Comparison of ENCODE assay signal across 18 cellular contexts in the genomic region with DNA sequence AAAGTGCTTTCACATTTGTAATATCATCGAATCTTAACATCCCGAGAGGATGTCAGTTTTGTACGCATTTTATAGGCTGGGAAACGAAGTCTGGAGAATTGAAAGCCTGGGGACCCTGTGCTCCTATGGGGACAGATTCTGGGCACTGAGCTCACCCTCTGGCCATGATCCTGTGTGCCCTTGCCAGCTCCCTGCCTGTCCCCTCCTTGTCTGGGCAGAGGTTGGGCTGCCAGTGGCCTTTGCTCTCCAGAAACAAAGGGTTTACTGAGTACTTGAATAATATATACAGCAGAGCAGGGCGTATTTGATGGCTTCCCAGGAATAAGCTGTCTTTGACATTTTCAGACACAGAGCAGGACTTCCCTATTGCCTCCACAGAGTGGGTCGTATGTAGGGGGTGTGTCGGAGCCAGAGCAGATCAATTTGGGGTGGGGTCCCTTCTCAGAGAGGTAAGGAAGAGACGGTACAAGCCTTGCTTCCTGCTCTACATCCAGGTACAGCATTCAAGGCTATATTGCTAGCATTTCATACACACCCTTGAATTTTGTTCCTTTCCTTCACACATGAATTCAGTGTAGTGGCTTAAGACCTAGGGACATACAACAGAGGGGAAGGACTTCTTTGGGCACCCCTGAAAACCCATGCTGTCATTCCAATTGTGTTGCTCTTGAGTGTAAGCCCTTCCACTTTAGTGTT. TPM values are rescaled to one million over a fixed set of nuclear protein-coding genes. Genes with fewer than 3 reads are reported as not detected.
"Had no signal": no experiment of that assay in that cellular context is flagged by ENCODE, and none has a peak within 500 bp of the region (broad histone marks: within the 10 kb centered on the region; RNA-seq: fewer than 3 reads in every experiment).

No MANE protein-coding gene starts in this region.

RNA-seq across cellular contexts. Expression of gene NPY4R2, which starts 46.8 kb away (rescaled TPM):
- total RNA-seq: activated B cell treated with CpG ODN at 0.5 μM for 24 hours; activated CD4-positive, alpha-beta memory T cell treated with anti-CD3 and anti-CD28 coated beads for 36 hours; activated CD4-positive, alpha-beta T cell treated with anti-CD3 and anti-CD28 coated beads, Interleukin-2, amount 10 ng/mL, durations not matched to agents 24 days and 14 days; activated CD8-positive, alpha-beta memory T cell treated with anti-CD3 and anti-CD28 coated beads for 36 hours; activated CD8-positive, alpha-beta T cell treated with anti-CD3 and anti-CD28 coated beads for 36 hours; activated naive CD4-positive, alpha-beta T cell treated with anti-CD3 and anti-CD28 coated beads for 36 hours; activated naive CD4-positive, alpha-beta T cell treated with anti-CD3 and anti-CD28 coated beads, Interleukin-2, amount 50 U/mL, for 72 hours; activated naive CD8-positive, alpha-beta T cell treated with anti-CD3 and anti-CD28 coated beads for 36 hours; activated T-cell treated with anti-CD3 and anti-CD28 coated beads, Interleukin-2, amount 50 U/mL, for 4 hours; activated T-cell treated with anti-CD3 and anti-CD28 coated beads, Interleukin-2, amount 50 U/mL, for 72 hours; activated T-helper 1 cell treated with anti-CD3 and anti-CD28 coated beads, Interleukin-12 subunit alpha, Interleukin-12 subunit beta, Interleukin-2, Interleukin-4 antibody, amounts not matched to agents 30 ng/mL and 10 ng/mL and 1 ng/mL, durations not matched to agents 14 hours and 24 hours and 36 hours; activated T-helper 17 cell treated with anti-CD3 and anti-CD28 coated beads, Interleukin-2, amount 50 U/mL, for 72 hours; aorta; astrocyte; body of pancreas; breast epithelium; cardiac septum had no signal
- polyA plus RNA-seq: adrenal gland, aorta had no signal
